10 cellular contexts compared by ENCODE assay signal in the genomic region with DNA sequence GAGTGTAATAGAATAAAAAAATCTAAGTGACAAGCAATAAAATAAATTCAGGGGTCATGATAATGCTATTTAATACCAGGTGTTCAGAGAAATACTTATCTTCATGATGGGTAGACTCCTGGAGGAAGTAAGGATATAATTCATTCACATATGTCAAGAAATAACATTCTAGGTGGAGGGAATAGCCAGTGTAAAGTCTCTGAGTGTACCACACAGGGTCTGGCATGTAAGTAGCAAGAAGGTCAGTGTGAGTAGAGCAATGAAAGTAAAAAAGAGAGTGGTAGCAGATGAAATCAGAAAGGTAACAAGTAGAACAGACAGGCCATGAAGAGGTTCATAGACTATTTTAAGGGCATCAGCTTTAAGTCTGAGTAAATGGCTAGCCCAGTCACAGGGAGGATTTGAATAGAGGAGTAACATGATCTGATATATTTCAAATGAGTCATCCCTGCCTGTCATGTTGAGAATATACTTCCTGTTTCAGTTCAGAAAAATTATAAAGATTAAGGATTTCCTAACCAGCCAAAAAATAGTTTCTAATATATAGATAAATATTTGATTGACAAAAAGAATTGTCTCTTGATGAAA.
DNase-seq lines count a peak whose midpoint lies in the region; ATAC-seq and TF ChIP-seq lines count a peak whose summit lies in the region.
"Had no signal": no experiment of that assay in that cellular context is flagged by ENCODE, and none has a peak within 500 bp of the region (broad histone marks: within the 10 kb centered on the region; RNA-seq: fewer than 3 reads in every experiment).

No MANE protein-coding gene starts in this region.

- no peaks in the 10 kb centered on the region for H3K9me2 ChIP-seq in HCT116 (ENCODE audit: insufficient read depth)

- H3K9me3 ChIP-seq in HCT116 (ENCODE audit: control insufficient read depth in 1 of 2, insufficient read depth in 1 of 2, low read depth in 1 of 2, low read length in 2 of 2), result no peaks in the 10 kb centered on the region
- H3K9me3 ChIP-seq: BLaER1, esophagus muscularis mucosa had no signal

- no peak overlapping the region for H3K4me3 ChIP-seq in HCT116 (replicated peaks in 1 of 2; ENCODE audit: low read depth in 1 of 2, low read length in 2 of 2)
- H3K4me3 ChIP-seq: BLaER1, esophagus muscularis mucosa had no signal

- H3K79me2 ChIP-seq in HCT116 (ENCODE audit: insufficient read depth, low read length), result no peaks in the 10 kb centered on the region

- peak overlapping the region; percentile 55 for H3K4me2 ChIP-seq in HCT116 (ENCODE audit: low read length)
- H3K4me2 ChIP-seq: BLaER1 had no signal

- peaks cover 4 to 14% of the 10 kb centered on the region in 2 experiments; a peak in 3 of 4 replicates for H3K4me1 ChIP-seq in HCT116 (ENCODE audit: control insufficient read depth in 1 of 2, insufficient read depth in 2 of 2, low read length in 2 of 2)
- H3K4me1 ChIP-seq: BLaER1, esophagus muscularis mucosa had no signal

- H3K36me3 ChIP-seq in HCT116 (ENCODE audit: control insufficient read depth in 1 of 2, insufficient read depth in 2 of 2, low read length in 2 of 2), result no peaks in the 10 kb centered on the region
- H3K36me3 ChIP-seq: BLaER1, esophagus muscularis mucosa had no signal

- peak overlapping the region; percentile 97 for H2AFZ ChIP-seq in HCT116 (ENCODE audit: low read depth, low read length, poor library complexity, severe bottlenecking)

- intact Hi-C loops in HCT116 (cut with micrococcal nuclease), result no loop called here

- no peak overlapping the region for H3K27ac ChIP-seq in HCT116 (ENCODE audit: low read depth, low read length)
- H3K27ac ChIP-seq: BLaER1, esophagus muscularis mucosa had no signal

- POLR2A ChIA-PET in HCT116 (lab: Charles Lee), result no interaction called here

- no peaks in the 10 kb centered on the region for H3K27me3 ChIP-seq in HCT116 (ENCODE audit: insufficient read depth, low read length)
- H3K27me3 ChIP-seq: BLaER1, esophagus muscularis mucosa had no signal

- H3K27me3 Mint-ChIP-seq in activated T-cell treated with anti-CD3 and anti-CD28 coated beads, Interleukin-2, amount 50 U/mL, for 24 hours, result no peaks in the 10 kb centered on the region

- RAD21 ChIA-PET in HCT116 (lab: Charles Lee; ENCODE audit: low non-redundant PET in 1 of 2, low total read pairs in 2 of 2, uncharacterized antibody in 2 of 2, unreplicated experiment in 2 of 2), result no interaction called here

- no peak overlapping the region for H3K27ac Mint-ChIP-seq in activated T-cell treated with anti-CD3 and anti-CD28 coated beads, Interleukin-2, amount 50 U/mL, for 24 hours

- CTCF ChIA-PET in HCT116 (lab: Charles Lee), result no interaction called here

- TF ChIP-seq CTCF in HCT116 (IDR thresholded peaks at IDR 0.05 in 2 of 3, conservative IDR thresholded peaks at IDR 0.05 in 1 of 3; ENCODE audit: borderline replicate concordance in 1 of 3, insufficient read depth in 1 of 3, low read depth in 2 of 3, low read length in 2 of 3), result no peak

- H3K4me1 Mint-ChIP-seq in activated T-cell treated with anti-CD3 and anti-CD28 coated beads, Interleukin-2, amount 50 U/mL, for 24 hours (ENCODE audit: low read depth), result no peaks in the 10 kb centered on the region

- DNase-seq in 8988T (peak; percentile 8), HCT116 (ENCODE audit: low read depth, low spot score) (peak; percentile 44), NCI-H226 (peak; percentile 84), dedifferentiated amniotic fluid mesenchymal stem cell (ENCODE audit: extremely low spot score) (peak; percentile 71), G401 (ENCODE audit: low spot score) (no peak)
- DNase-seq in activated T-cell treated with anti-CD3 and anti-CD28 coated beads, Interleukin-2, amount 50 U/mL, for 24 hours, result no peak
- no peak for DNase-seq in activated effector memory CD4-positive, alpha-beta T cell treated with anti-CD3 and anti-CD28 coated beads, Interleukin-2, amount 50 U/mL, for 16 hours

- no TSS peak for BruUV-seq in HCT116 (replicated peaks; lab: Mats Ljungman, UMichigan)

- no peak overlapping the region for H3K4me3 Mint-ChIP-seq in activated T-cell treated with anti-CD3 and anti-CD28 coated beads, Interleukin-2, amount 50 U/mL, for 24 hours

- H3K9me3 Mint-ChIP-seq in activated T-cell treated with anti-CD3 and anti-CD28 coated beads, Interleukin-2, amount 50 U/mL, for 24 hours, result peaks cover 4% of the 10 kb centered on the region

- H3K9ac ChIP-seq in HCT116 (ENCODE audit: low read length), result no peak overlapping the region
- H3K9ac ChIP-seq: BLaER1 had no signal

- no peak for TF ChIP-seq RAD21 in HCT116 (IDR thresholded peaks at IDR 0.05; ENCODE audit: low read depth)

- ATAC-seq in HCT116, result peak; percentile 80
- no peak for ATAC-seq in GM18861 (IDR thresholded peaks at IDR 0.05; ENCODE audit: unreplicated experiment)

- no peaks in the 10 kb centered on the region for H4K20me1 ChIP-seq in HCT116 (ENCODE audit: insufficient read depth)
- H4K20me1 ChIP-seq: BLaER1 had no signal

- H3K36me3 Mint-ChIP-seq in activated T-cell treated with anti-CD3 and anti-CD28 coated beads, Interleukin-2, amount 50 U/mL, for 24 hours (ENCODE audit: low read depth), result no peaks in the 10 kb centered on the region

- in situ Hi-C loops in G401 (cut with HindIII; ENCODE audit: low sequenced_read_pairs), result no loop called here

- TF ChIP-seq POLR2A in HCT116 (IDR thresholded peaks at IDR 0.05; ENCODE audit: borderline replicate concordance, extremely low read depth, insufficient read depth, insufficient read length), result no peak

TF ChIP-seq in HCT116, 20 proteins besides CTCF, POLR2A, EP300 and RAD21:
- peak; percentile 77 for TF ChIP-seq JUND (IDR thresholded peaks at IDR 0.05)
- TF ChIP-seq CBX3 (IDR thresholded peaks at IDR 0.05; ENCODE audit: low read depth), result no peak
- TF ChIP-seq FOSL1 (IDR thresholded peaks at IDR 0.05; ENCODE audit: low read depth), result peak; percentile 79
- peak; percentile 18; the same call in 1 of the 2 replicates for TF ChIP-seq SP1 (IDR thresholded peaks at IDR 0.05; ENCODE audit: low read depth)
- no peak for TF ChIP-seq ZFX (IDR thresholded peaks at IDR 0.05)

Comparison
In these comparisons a context has a peak if more than half of its experiments do, and no peak if none do; other contexts are left out.
1. DNase-seq: peak in 8988T (single experiment), HCT116 (single experiment), NCI-H226 (single experiment) and dedifferentiated amniotic fluid mesenchymal stem cell (single experiment); none in activated T-cell treated with anti-CD3 and anti-CD28 coated beads, Interleukin-2, amount 50 U/mL, for 24 hours (single experiment), activated effector memory CD4-positive, alpha-beta T cell treated with anti-CD3 and anti-CD28 coated beads, Interleukin-2, amount 50 U/mL, for 16 hours (single experiment) and G401 (single experiment).